Comparison of ENCODE assay signal across 28 cellular contexts in the genomic region with DNA sequence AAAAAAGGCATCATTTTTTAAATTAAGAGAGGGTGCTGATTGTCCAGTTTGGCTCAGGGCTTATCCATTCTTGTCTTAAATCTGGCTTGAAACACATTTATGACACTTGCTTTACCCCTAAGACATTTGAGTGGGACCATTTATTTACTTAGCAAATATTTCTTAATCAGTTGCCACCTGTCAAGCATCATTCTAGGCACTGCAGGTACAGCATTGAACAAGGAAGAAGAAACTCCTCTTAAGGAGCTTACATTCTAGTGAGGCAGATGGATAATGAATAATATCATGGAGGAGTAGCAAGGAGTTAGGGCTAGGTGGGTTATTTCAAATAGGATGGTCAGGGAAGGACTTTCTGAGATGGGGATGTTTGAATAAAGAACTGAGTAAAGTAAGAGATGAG.
DNase-seq lines count a peak whose midpoint lies in the region; ATAC-seq and TF ChIP-seq lines count a peak whose summit lies in the region.
"Had no signal": no experiment of that assay in that cellular context is flagged by ENCODE, and none has a peak within 500 bp of the region (broad histone marks: within the 10 kb centered on the region; RNA-seq: fewer than 3 reads in every experiment).

No MANE protein-coding gene starts in this region.

- H3K4me3 ChIP-seq in CD8-positive, alpha-beta T cell (ENCODE audit: low read depth, low read length) = no peak overlapping the region
- H3K4me3 ChIP-seq: ascending aorta, BLaER1, GM23338, left ventricle myocardium inferior, SJCRH30 had no signal

- H3K4me1 ChIP-seq in CD8-positive, alpha-beta T cell (ENCODE audit: insufficient read depth, low read length) = no peaks in the 10 kb centered on the region
- H3K4me1 ChIP-seq: BLaER1, SJCRH30 had no signal

- POLR2A ChIA-PET in CD8-positive, alpha-beta T cell (lab: Charles Lee) = no interaction called here
- POLR2A ChIA-PET in T-cell (lab: Charles Lee) = no interaction called here

- DNase-seq in CD8-positive, alpha-beta T cell = no peak
- no peak for DNase-seq in T-cell
- DNase-seq in central memory CD8-positive, alpha-beta T cell (ENCODE audit: low spot score in 2 of 2) = no peak
- no peak for DNase-seq in natural killer cell
- DNase-seq in activated CD8-positive, alpha-beta memory T cell treated with anti-CD3 and anti-CD28 coated beads for 24 hours = no peak
- no peak for DNase-seq in NOMO-1 (lab: John Stamatoyannopoulos, UW; ENCODE audit: unreplicated experiment in 2 of 2)
- DNase-seq: activated CD4-positive, alpha-beta T cell treated with anti-CD3 and anti-CD28 coated beads, Interleukin-2, amount 10 ng/mL, durations not matched to agents 7 days and 5 days; activated CD8-positive, alpha-beta memory T cell treated with anti-CD3 and anti-CD28 coated beads, Interleukin-2, amount 50 U/mL, for 4 hours; activated naive CD4-positive, alpha-beta T cell treated with anti-CD3 and anti-CD28 coated beads, Interleukin-2, amount 50 U/mL, for 16 hours; Calu3; DMS79 treated with DMSO at 0.1 percent for 48 hours; effector CD8-positive, alpha-beta T cell; glutamatergic neuron; KG1; left ventricle myocardium inferior; NCI-H1092 treated with DMSO at 0.1 percent for 48 hours; NCI-H1694 treated with DMSO at 0.1 percent for 48 hours; NCI-H2171; RPMI8226; SJCRH30; stimulated activated CD4-positive, alpha-beta T cell treated with anti-CD3 and anti-CD28 coated beads, Interleukin-4, amount 100 ng/mL, for 24 hours had no signal

- CTCF ChIA-PET in CD8-positive, alpha-beta T cell (lab: Charles Lee) = interaction anchor here (1.5 kb wide), 1 partner anchor 10 kb away, joined by 4 read pairs; no protein-coding TSS in a partner anchor
- CTCF ChIA-PET in T-cell (lab: Charles Lee) = no interaction called here

- no peaks in the 10 kb centered on the region for H3K9me3 ChIP-seq in CD8-positive, alpha-beta T cell (ENCODE audit: low read length)
- H3K9me3 ChIP-seq: ascending aorta, left ventricle myocardium inferior, SJCRH30 had no signal

- no peaks in the 10 kb centered on the region for H3K27me3 Mint-ChIP-seq in CD8-positive, alpha-beta T cell (ENCODE audit: low read depth)
- H3K27me3 Mint-ChIP-seq in T-cell = no peaks in the 10 kb centered on the region
- no peaks in the 10 kb centered on the region for H3K27me3 Mint-ChIP-seq in central memory CD8-positive, alpha-beta T cell
- no peaks in the 10 kb centered on the region for H3K27me3 Mint-ChIP-seq in natural killer cell (ENCODE audit: low read depth in 2 of 2)
- H3K27me3 Mint-ChIP-seq: activated CD4-positive, alpha-beta T cell treated with anti-CD3 and anti-CD28 coated beads, Interleukin-2, amount 10 ng/mL, durations not matched to agents 7 days and 5 days; type B pancreatic cell had no signal

- ATAC-seq in CD8-positive, alpha-beta T cell = no peak
- no peak for ATAC-seq in T-cell (replicated peaks in 1 of 4)
- no peak for ATAC-seq in central memory CD8-positive, alpha-beta T cell (replicated peaks; ENCODE audit: extremely low read depth, poor library complexity, severe bottlenecking)
- ATAC-seq in natural killer cell = no peak
- no peak for ATAC-seq in HG02759 (IDR thresholded peaks at IDR 0.05; ENCODE audit: unreplicated experiment)
- ATAC-seq: GM23338, WTC11 had no signal

- intact Hi-C loops in CD8-positive, alpha-beta T cell (cut with DNase I, micrococcal nuclease) = no loop called here
- intact Hi-C loops in natural killer cell (cut with micrococcal nuclease) = no loop called here

- H3K27ac Mint-ChIP-seq in CD8-positive, alpha-beta T cell = peak overlapping the region; percentile 38
- peak overlapping the region; percentile 40 to 82 for H3K27ac Mint-ChIP-seq in T-cell
- H3K27ac Mint-ChIP-seq in central memory CD8-positive, alpha-beta T cell (ENCODE audit: low read depth) = peak overlapping the region; percentile 73
- peak overlapping the region; percentile 24 to 70 for H3K27ac Mint-ChIP-seq in natural killer cell
- H3K27ac Mint-ChIP-seq: activated CD4-positive, alpha-beta T cell treated with anti-CD3 and anti-CD28 coated beads, Interleukin-2, amount 10 ng/mL, durations not matched to agents 7 days and 5 days; GM23338; type B pancreatic cell; WTC11 had no signal

- no peaks in the 10 kb centered on the region for H3K27me3 ChIP-seq in CD8-positive, alpha-beta T cell (ENCODE audit: insufficient read depth, low read length)
- H3K27me3 ChIP-seq: ascending aorta, BLaER1, SJCRH30 had no signal

- TF ChIP-seq CTCF in CD8-positive, alpha-beta T cell (IDR thresholded peaks at IDR 0.05) = no peak
- no peak for TF ChIP-seq CTCF in natural killer cell (IDR thresholded peaks at IDR 0.05)

- H3K36me3 Mint-ChIP-seq in CD8-positive, alpha-beta T cell = peaks cover 78% of the 10 kb centered on the region
- peaks cover 51% of the 10 kb centered on the region for H3K36me3 Mint-ChIP-seq in T-cell
- H3K36me3 Mint-ChIP-seq in central memory CD8-positive, alpha-beta T cell (ENCODE audit: insufficient read depth) = peaks cover 54% of the 10 kb centered on the region
- peaks cover 49% of the 10 kb centered on the region for H3K36me3 Mint-ChIP-seq in natural killer cell

- H3K27ac ChIP-seq in CD8-positive, alpha-beta T cell (ENCODE audit: low read depth, low read length) = no peak overlapping the region
- H3K27ac ChIP-seq: ascending aorta, BLaER1, HL-60, left ventricle myocardium inferior, SJCRH30 had no signal

- H3K4me3 Mint-ChIP-seq in CD8-positive, alpha-beta T cell = no peak overlapping the region
- no peak overlapping the region for H3K4me3 Mint-ChIP-seq in T-cell
- H3K4me3 Mint-ChIP-seq in central memory CD8-positive, alpha-beta T cell = no peak overlapping the region
- H3K4me3 Mint-ChIP-seq in natural killer cell = no peak overlapping the region
- H3K4me3 Mint-ChIP-seq: activated CD4-positive, alpha-beta T cell treated with anti-CD3 and anti-CD28 coated beads, Interleukin-2, amount 10 ng/mL, durations not matched to agents 7 days and 5 days; GM23338; type B pancreatic cell; WTC11 had no signal

- H3K4me1 Mint-ChIP-seq in CD8-positive, alpha-beta T cell (ENCODE audit: low read depth) = no peaks in the 10 kb centered on the region
- H3K4me1 Mint-ChIP-seq in T-cell (peaks cover 0 to 8% (median 0%) of the 10 kb centered on the region in 3 donors), natural killer cell (peaks cover 35 to 36% of the 10 kb centered on the region in 2 donors)
- peaks cover 23% of the 10 kb centered on the region for H3K4me1 Mint-ChIP-seq in central memory CD8-positive, alpha-beta T cell
- H3K4me1 Mint-ChIP-seq: GM23338, WTC11 had no signal

- peaks cover 9% of the 10 kb centered on the region for H3K36me3 ChIP-seq in CD8-positive, alpha-beta T cell (ENCODE audit: insufficient read depth, low read length)
- H3K36me3 ChIP-seq: SJCRH30 had no signal

- no peaks in the 10 kb centered on the region for H3K9me3 Mint-ChIP-seq in CD8-positive, alpha-beta T cell
- H3K9me3 Mint-ChIP-seq in T-cell (no peaks in the 10 kb centered on the region), natural killer cell (no peaks in the 10 kb centered on the region)
- H3K9me3 Mint-ChIP-seq in central memory CD8-positive, alpha-beta T cell = no peaks in the 10 kb centered on the region
- H3K9me3 Mint-ChIP-seq: activated CD4-positive, alpha-beta T cell treated with anti-CD3 and anti-CD28 coated beads, Interleukin-2, amount 10 ng/mL, durations not matched to agents 7 days and 5 days; type B pancreatic cell had no signal
